In genomic region chr2:80338794-80339193, GRCh38 we compare ENCODE assay signal across 1 cellular context.
TF ChIP-seq lines count a peak whose summit lies in the region.

No MANE protein-coding gene starts in this region.

TF ChIP-seq in GM23338, 12 proteins besides CTCF, POLR2A, EP300 and RAD21 (continued from another document):
- TF ChIP-seq ZNF462 (CRISPR knock-in tag; IDR thresholded peaks at IDR 0.05) (no peak), NANOG (IDR thresholded peaks at IDR 0.05; ENCODE audit: borderline replicate concordance) (no peak), ETS1 (IDR thresholded peaks at IDR 0.05) (no peak), JUNB (IDR thresholded peaks at IDR 0.05; ENCODE audit: unreplicated experiment) (no peak), EZH2phosphoT487 (IDR thresholded peaks at IDR 0.05; ENCODE audit: unreplicated experiment) (no peak), EZH2 (IDR thresholded peaks at IDR 0.05; ENCODE audit: low read depth, unreplicated experiment) (no peak), ZNF114 (CRISPR knock-in tag; IDR thresholded peaks at IDR 0.05) (no peak)
TF ChIP-seq in GM23338: peak in this region for 0.
